ENCODE assay signal across 20 cellular contexts in genomic region chr22:17537155-17537554, GRCh38. TPM values are rescaled to one million over a fixed set of nuclear protein-coding genes. Genes with fewer than 3 reads are reported as not detected.
"Had no signal": no experiment of that assay in that cellular context is flagged by ENCODE, and none has a peak within 500 bp of the region (broad histone marks: within the 10 kb centered on the region; RNA-seq: fewer than 3 reads in every experiment).

No MANE protein-coding gene starts in this region.

- DNase-seq: activated CD4-positive, alpha-beta T cell treated with anti-CD3 and anti-CD28 coated beads for 48 hours; activated CD8-positive, alpha-beta T cell treated with anti-CD3 and anti-CD28 coated beads for 36 hours; activated effector memory CD4-positive, alpha-beta T cell treated with Interleukin-2 at 50 U/mL for 16 hours; activated naive CD4-positive, alpha-beta T cell treated with anti-CD3 and anti-CD28 coated beads, Interleukin-2, amount 50 U/mL, for 16 hours; activated T-cell treated with anti-CD3 and anti-CD28 coated beads, Interleukin-2, amount 50 U/mL, for 4 hours; effector CD4-positive, alpha-beta T cell; heart right ventricle; left ventricle myocardium inferior; stimulated activated CD4-positive, alpha-beta T cell treated with anti-CD3 and anti-CD28 coated beads, Interleukin-15, amount 100 ng/mL, for 24 hours; stimulated activated CD4-positive, alpha-beta T cell treated with anti-CD3 and anti-CD28 coated beads, Interleukin-4, amount 100 ng/mL, for 1 hour; stimulated activated naive B cell treated with anti-CD40 and anti-IgM and Interleukin-4, amounts not matched to agents 10 μg/mL and 1 μg/mL and 100 μg/mL, for 72 hours; T-helper 2 cell; upper lobe of left lung had no signal

- H3K27ac Mint-ChIP-seq: activated CD8-positive, alpha-beta T cell treated with anti-CD3 and anti-CD28 coated beads for 36 hours; memory B cell; natural killer cell treated with Interleukin-12 subunit alpha and Interleukin-12 subunit beta and Interleukin-15 and Interleukin-18, amount 100 ng/mL, for 72 hours; stimulated activated naive B cell treated with anti-CD40 and anti-IgM and Interleukin-4, amounts not matched to agents 10 μg/mL and 1 μg/mL and 100 μg/mL, for 72 hours had no signal

- H3K4me3 ChIP-seq: coronary artery, heart right ventricle, left ventricle myocardium inferior, upper lobe of left lung had no signal

- H3K4me1 ChIP-seq: heart right ventricle, left ventricle myocardium inferior had no signal

- H3K36me3 Mint-ChIP-seq: memory B cell; natural killer cell treated with Interleukin-12 subunit alpha and Interleukin-12 subunit beta and Interleukin-15 and Interleukin-18, amount 100 ng/mL, for 72 hours; stimulated activated naive B cell treated with anti-CD40 and anti-IgM and Interleukin-4, amounts not matched to agents 10 μg/mL and 1 μg/mL and 100 μg/mL, for 72 hours had no signal

- ATAC-seq: activated CD8-positive, alpha-beta T cell treated with anti-CD3 and anti-CD28 coated beads for 36 hours; activated T-cell treated with anti-CD3 and anti-CD28 coated beads, Interleukin-2, amount 50 U/mL, for 4 hours; stimulated activated naive B cell treated with anti-CD40 and anti-IgM and Interleukin-4, amounts not matched to agents 10 μg/mL and 1 μg/mL and 100 μg/mL, for 72 hours had no signal

- H3K27ac ChIP-seq: heart right ventricle, left ventricle myocardium inferior, upper lobe of left lung had no signal

- H3K9me3 Mint-ChIP-seq: activated CD8-positive, alpha-beta T cell treated with anti-CD3 and anti-CD28 coated beads for 36 hours; activated T-cell treated with anti-CD3 and anti-CD28 coated beads, Interleukin-2, amount 50 U/mL, for 4 hours; central memory CD8-positive, alpha-beta T cell; memory B cell; natural killer cell treated with Interleukin-12 subunit alpha and Interleukin-12 subunit beta and Interleukin-15 and Interleukin-18, amount 100 ng/mL, for 72 hours; stimulated activated naive B cell treated with anti-CD40 and anti-IgM and Interleukin-4, amounts not matched to agents 10 μg/mL and 1 μg/mL and 100 μg/mL, for 72 hours had no signal

- H3K27me3 ChIP-seq: heart right ventricle, upper lobe of left lung had no signal

- H3K4me1 Mint-ChIP-seq: central memory CD8-positive, alpha-beta T cell; memory B cell; stimulated activated naive B cell treated with anti-CD40 and anti-IgM and Interleukin-4, amounts not matched to agents 10 μg/mL and 1 μg/mL and 100 μg/mL, for 72 hours had no signal

- H3K4me3 Mint-ChIP-seq: activated CD8-positive, alpha-beta T cell treated with anti-CD3 and anti-CD28 coated beads for 36 hours; activated T-cell treated with anti-CD3 and anti-CD28 coated beads, Interleukin-2, amount 50 U/mL, for 4 hours; central memory CD8-positive, alpha-beta T cell; memory B cell; natural killer cell treated with Interleukin-12 subunit alpha and Interleukin-12 subunit beta and Interleukin-15 and Interleukin-18, amount 100 ng/mL, for 72 hours; stimulated activated naive B cell treated with anti-CD40 and anti-IgM and Interleukin-4, amounts not matched to agents 10 μg/mL and 1 μg/mL and 100 μg/mL, for 72 hours had no signal

- H3K9me3 ChIP-seq: heart right ventricle, left ventricle myocardium inferior, upper lobe of left lung had no signal

- H3K27me3 Mint-ChIP-seq: activated CD8-positive, alpha-beta T cell treated with anti-CD3 and anti-CD28 coated beads for 36 hours; central memory CD8-positive, alpha-beta T cell; memory B cell; stimulated activated naive B cell treated with anti-CD40 and anti-IgM and Interleukin-4, amounts not matched to agents 10 μg/mL and 1 μg/mL and 100 μg/mL, for 72 hours had no signal

RNA-seq across cellular contexts. Expression of gene SLC25A18, which starts 26.1 kb away (rescaled TPM):
- total RNA-seq: activated CD8-positive, alpha-beta T cell treated with anti-CD3 and anti-CD28 coated beads for 36 hours; activated T-cell treated with anti-CD3 and anti-CD28 coated beads, Interleukin-2, amount 50 U/mL, for 4 hours; endothelial cell of umbilical vein; fibroblast of lung; natural killer cell treated with Interleukin-12 subunit alpha and Interleukin-12 subunit beta and Interleukin-15 and Interleukin-18, amount 100 ng/mL, for 72 hours; skeletal muscle tissue had no signal
- polyA plus RNA-seq: endothelial cell of umbilical vein had no signal
